Comparison of ENCODE assay signal across 8 cellular contexts in the genomic region with DNA sequence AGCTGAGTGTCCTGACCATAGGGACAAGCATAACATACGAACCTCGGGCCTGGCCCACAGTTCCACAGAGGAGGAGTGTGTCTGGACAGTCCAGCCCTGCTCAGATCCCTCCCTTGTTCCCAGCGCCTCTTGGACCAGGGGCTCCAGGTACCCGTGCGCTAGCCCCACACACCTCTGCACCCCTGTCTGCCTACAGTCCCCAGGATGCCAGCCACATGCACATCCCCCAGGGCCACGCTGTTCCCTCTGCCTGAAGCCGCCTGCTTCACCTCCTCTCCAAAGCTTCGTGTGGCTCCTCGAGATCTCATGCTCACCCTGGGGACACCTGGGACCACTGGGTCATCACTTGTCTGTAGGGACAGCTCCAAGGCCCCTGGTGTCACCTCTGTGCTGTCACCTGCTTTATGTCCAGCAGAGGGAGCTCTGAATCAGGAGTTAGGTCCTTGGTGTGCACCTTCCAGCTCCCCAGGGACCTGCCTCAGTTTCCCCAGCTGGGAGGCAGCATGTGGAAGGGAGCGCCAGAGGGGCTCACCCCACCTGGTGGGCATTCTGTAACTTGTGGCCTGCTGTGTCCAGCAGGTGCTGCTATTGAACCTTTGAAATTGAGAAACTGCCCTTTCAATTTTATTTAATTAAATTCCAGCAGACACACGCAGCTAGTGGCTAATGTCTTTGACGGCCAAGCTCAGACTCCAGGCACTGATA. TPM values are rescaled to one million over a fixed set of nuclear protein-coding genes. Genes with fewer than 3 reads are reported as not detected.
DNase-seq lines count a peak whose midpoint lies in the region; ATAC-seq, FAIRE-seq and TF ChIP-seq lines count a peak whose summit lies in the region.

No MANE protein-coding gene starts in this region.

- H3K4me2 ChIP-seq in keratinocyte (ENCODE audit: control insufficient read depth, extremely low read depth, insufficient read depth, low read depth, low read length), result no peak overlapping the region

- no peak overlapping the region for H3K27ac ChIP-seq in keratinocyte (ENCODE audit: control insufficient read depth, insufficient read depth, low read length)

- DNase-seq in AG20443 (ENCODE audit: low spot score) (peak; percentile 57), GM19239 (ENCODE audit: insufficient read length, low spot score) (peak; percentile 54), SK-MEL-5 (ENCODE audit: low read depth, low spot score) (peak; percentile 72), amniotic stem cell (lab: John Stamatoyannopoulos, UW) (peak; percentile 21), keratinocyte (ENCODE audit: low read depth, low spot score) (no peak)
- DNase-seq in stimulated activated CD8-positive, alpha-beta memory T cell treated with anti-CD3 and anti-CD28 coated beads, Interleukin-12 subunit alpha, Interleukin-12 subunit beta, amount 100 ng/mL, for 24 hours (ENCODE audit: extremely low read depth), result peak; percentile 16

- ATAC-seq in HG02884 (IDR thresholded peaks at IDR 0.05; ENCODE audit: unreplicated experiment) (no peak), GM21381 (IDR thresholded peaks at IDR 0.05; ENCODE audit: unreplicated experiment) (no peak)

- H3K4me1 ChIP-seq in keratinocyte (ENCODE audit: control insufficient read depth, extremely low read depth, insufficient read depth, low read length), result no peaks in the 10 kb centered on the region

- no peaks in the 10 kb centered on the region for H3K36me3 ChIP-seq in keratinocyte (ENCODE audit: control insufficient read depth in 2 of 2, extremely low read depth in 1 of 2, insufficient read depth in 2 of 2, low read length in 2 of 2)

- no peaks in the 10 kb centered on the region for H3K79me2 ChIP-seq in keratinocyte (ENCODE audit: control insufficient read depth, insufficient read depth, low read length)

- H3K27me3 ChIP-seq in keratinocyte (ENCODE audit: control insufficient read depth, extremely low read depth, insufficient read depth, low read length), result peaks cover 13% of the 10 kb centered on the region

- H3K9me3 ChIP-seq in keratinocyte (ENCODE audit: control insufficient read depth, low read depth, low read length), result no peaks in the 10 kb centered on the region

- H3K4me3 ChIP-seq in keratinocyte (ENCODE audit: control insufficient read depth in 2 of 3, extremely low read depth in 1 of 3, insufficient read depth in 2 of 3, low read depth in 1 of 3, low read length in 3 of 3), result no peak overlapping the region

- TF ChIP-seq CTCF in keratinocyte (optimal IDR thresholded peaks at IDR 0.05 in 1 of 3, IDR thresholded peaks at IDR 0.05 in 1 of 3, conservative IDR thresholded peaks at IDR 0.05 in 1 of 3; ENCODE audit: extremely low read depth in 1 of 3, insufficient read depth in 2 of 3, low read length in 3 of 3), result peak; percentile 80 to 88 (median 83)

- no peak overlapping the region for H3K9ac ChIP-seq in keratinocyte (ENCODE audit: control insufficient read depth, extremely low read depth, insufficient read depth, low read length)

- dilution Hi-C loops in keratinocyte (cut with MboI; ENCODE audit: extremely low pct_ligation_motif_present, low sequenced_read_pairs), result loop anchor here (10.0 kb wide), 1 partner anchor 62 kb away; no protein-coding TSS in a partner anchor

- FAIRE-seq in GM19239 (lab: Jason Lieb, UNC), result no peak
- FAIRE-seq in keratinocyte (lab: Jason Lieb, UNC), result no peak

- no peak overlapping the region for H2AFZ ChIP-seq in keratinocyte (ENCODE audit: control insufficient read depth, low read length)

- H3K9me1 ChIP-seq in keratinocyte (ENCODE audit: control insufficient read depth, extremely low read depth, insufficient read depth, low read length), result no peaks in the 10 kb centered on the region

- H4K20me1 ChIP-seq in keratinocyte (ENCODE audit: control insufficient read depth, extremely low read depth, insufficient read depth, low read length), result no peaks in the 10 kb centered on the region

- in situ Hi-C loops in SK-MEL-5 (cut with HindIII; ENCODE audit: low pct_unique_long_range_greater_than_20kb, low sequenced_read_pairs), result no loop called here

RNA-seq across cellular contexts. Expression of gene YTHDF1, which starts 7.3 kb away (rescaled TPM):
- total RNA-seq in SK-MEL-5 (2014; rRNA removed; shearing (Covaris generic)), result 28.7 and 31.8 TPM in 2 replicates
- polyA plus RNA-seq in SK-MEL-5 (2015; cell fraction: cytosol; rRNA removed), result 40.5 and 54.2 TPM in 2 replicates
- polyA plus RNA-seq in SK-MEL-5 (2015; cell fraction: nucleus; rRNA removed), result 110 and 111 TPM in 2 replicates
- 23.4 to 34.8 TPM (median 26.4 TPM) in 3 replicates for polyA plus RNA-seq in keratinocyte
- polyA plus RNA-seq in keratinocyte (2011; ENCODE audit: low read depth), result 10.1 TPM
- polyA plus RNA-seq in keratinocyte (2011; cell fraction: cytosol; rRNA removed), result 24.7 and 25.3 TPM in 2 replicates
- polyA plus RNA-seq in keratinocyte (2011; cell fraction: nucleus; rRNA removed), result 34.2 and 41.0 TPM in 2 replicates
- 29.3 and 29.6 TPM in 2 replicates for polyA plus RNA-seq in keratinocyte (2012; ENCODE audit: low replicate concordance)
- 22.0 to 32.9 TPM (median 23.6 TPM) in 3 replicates for polyA minus RNA-seq in keratinocyte
- 41.2 TPM for polyA minus RNA-seq in keratinocyte (2011; cell fraction: cytosol; rRNA and poly(A)+ RNA removed)
- polyA minus RNA-seq in keratinocyte (2011; cell fraction: nucleus; rRNA and poly(A)+ RNA removed), result 20.6 and 25.3 TPM in 2 replicates

RNA-seq across cellular contexts. Expression of gene BIRC7, which starts 12.4 kb away (rescaled TPM):
- 7.7 and 12.3 TPM in 2 replicates for total RNA-seq in SK-MEL-5 (2014; rRNA removed; shearing (Covaris generic))
- polyA plus RNA-seq in SK-MEL-5 (2015; cell fraction: cytosol; rRNA removed), result 8.4 and 9.4 TPM in 2 replicates
- polyA plus RNA-seq in SK-MEL-5 (2015; cell fraction: nucleus; rRNA removed), result 69.9 and 108 TPM in 2 replicates
- not detected in 3 replicates for polyA plus RNA-seq in keratinocyte
- not detected for polyA plus RNA-seq in keratinocyte (2011; ENCODE audit: low read depth)
- not detected in 2 replicates for polyA plus RNA-seq in keratinocyte (2011; cell fraction: cytosol; rRNA removed)
- not detected in 2 replicates for polyA plus RNA-seq in keratinocyte (2011; cell fraction: nucleus; rRNA removed)
- not detected in 2 replicates for polyA plus RNA-seq in keratinocyte (2012; ENCODE audit: low replicate concordance)
- polyA minus RNA-seq in keratinocyte, result not detected in 3 replicates
- not detected for polyA minus RNA-seq in keratinocyte (2011; cell fraction: cytosol; rRNA and poly(A)+ RNA removed)
- not detected in 2 replicates for polyA minus RNA-seq in keratinocyte (2011; cell fraction: nucleus; rRNA and poly(A)+ RNA removed)

RNA-seq across cellular contexts. Expression of gene NKAIN4, which starts 31.0 kb away (rescaled TPM):
- not detected in 2 replicates for total RNA-seq in SK-MEL-5 (2014; rRNA removed; shearing (Covaris generic))
- polyA plus RNA-seq in SK-MEL-5 (2015; cell fraction: cytosol; rRNA removed), result not detected in 2 replicates
- not detected in 2 replicates for polyA plus RNA-seq in SK-MEL-5 (2015; cell fraction: nucleus; rRNA removed)
- not detected in 3 replicates for polyA plus RNA-seq in keratinocyte
- polyA plus RNA-seq in keratinocyte (2011; ENCODE audit: low read depth), result not detected
- not detected in 2 replicates for polyA plus RNA-seq in keratinocyte (2011; cell fraction: cytosol; rRNA removed)
- polyA plus RNA-seq in keratinocyte (2011; cell fraction: nucleus; rRNA removed), result not detected in 2 replicates
- polyA plus RNA-seq in keratinocyte (2012; ENCODE audit: low replicate concordance), result not detected in 2 replicates
- not detected in 3 replicates for polyA minus RNA-seq in keratinocyte
- polyA minus RNA-seq in keratinocyte (2011; cell fraction: cytosol; rRNA and poly(A)+ RNA removed), result not detected
- not detected in 2 replicates for polyA minus RNA-seq in keratinocyte (2011; cell fraction: nucleus; rRNA and poly(A)+ RNA removed)

RNA-seq across cellular contexts. Expression of gene ARFGAP1, which starts 49.3 kb away (rescaled TPM):
- 53.0 and 61.5 TPM in 2 replicates for total RNA-seq in SK-MEL-5 (2014; rRNA removed; shearing (Covaris generic))
- polyA plus RNA-seq in SK-MEL-5 (2015; cell fraction: cytosol; rRNA removed), result 54.6 and 66.6 TPM in 2 replicates
- 1,120 and 1,200 TPM in 2 replicates for polyA plus RNA-seq in SK-MEL-5 (2015; cell fraction: nucleus; rRNA removed)
- 31.5 to 48.6 TPM (median 32.2 TPM) in 3 replicates for polyA plus RNA-seq in keratinocyte
- polyA plus RNA-seq in keratinocyte (2011; ENCODE audit: low read depth), result 34.5 TPM
- 22.7 and 37.2 TPM in 2 replicates for polyA plus RNA-seq in keratinocyte (2011; cell fraction: cytosol; rRNA removed)
- polyA plus RNA-seq in keratinocyte (2011; cell fraction: nucleus; rRNA removed), result 128 and 155 TPM in 2 replicates
- polyA plus RNA-seq in keratinocyte (2012; ENCODE audit: low replicate concordance), result 29.0 and 57.9 TPM in 2 replicates
- polyA minus RNA-seq in keratinocyte, result 41.4 to 84.3 TPM (median 46.5 TPM) in 3 replicates
- polyA minus RNA-seq in keratinocyte (2011; cell fraction: cytosol; rRNA and poly(A)+ RNA removed), result 73.1 TPM
- polyA minus RNA-seq in keratinocyte (2011; cell fraction: nucleus; rRNA and poly(A)+ RNA removed), result 48.7 and 57.2 TPM in 2 replicates
